8 cellular contexts compared by ENCODE assay signal in the genomic region with DNA sequence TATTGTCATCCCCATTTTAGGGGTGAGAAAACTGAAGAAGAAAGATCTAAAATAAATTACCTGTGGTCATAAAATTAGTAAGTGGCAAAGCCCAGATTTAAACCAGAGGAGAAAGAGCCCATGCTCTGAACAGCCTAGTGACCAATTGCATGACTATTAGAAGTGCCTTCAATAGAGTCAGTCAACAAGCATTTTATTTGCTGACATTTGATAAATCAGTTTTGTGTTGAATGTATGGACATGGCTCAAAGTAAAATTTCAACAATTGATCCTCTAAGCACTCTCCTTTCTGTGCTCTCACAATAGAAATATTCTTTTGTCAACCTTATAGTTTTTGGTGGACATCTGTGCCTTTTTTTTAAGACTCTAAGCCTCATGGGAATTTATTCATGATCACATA.
"Had no signal": no experiment of that assay in that cellular context is flagged by ENCODE, and none has a peak within 500 bp of the region (broad histone marks: within the 10 kb centered on the region; RNA-seq: fewer than 3 reads in every experiment).

No MANE protein-coding gene starts in this region.

- H2AFZ ChIP-seq: GM23338 had no signal

- DNase-seq: H9, HCEC 1CT, KG1 had no signal

- FAIRE-seq: H1, H54, HTR-8/SVneo, K562 had no signal

- ATAC-seq: GM23338, K562 had no signal

- H3K4me3 Mint-ChIP-seq: GM23338, H9 had no signal

- H3K27ac Mint-ChIP-seq: H9 had no signal

- H3K9me3 Mint-ChIP-seq: GM23338, H9 had no signal

- H3K4me3 ChIP-seq: GM23338, K562 had no signal

- H3K4me2 ChIP-seq: GM23338 had no signal
